1 cellular context compared by ENCODE assay signal in the genomic region with DNA sequence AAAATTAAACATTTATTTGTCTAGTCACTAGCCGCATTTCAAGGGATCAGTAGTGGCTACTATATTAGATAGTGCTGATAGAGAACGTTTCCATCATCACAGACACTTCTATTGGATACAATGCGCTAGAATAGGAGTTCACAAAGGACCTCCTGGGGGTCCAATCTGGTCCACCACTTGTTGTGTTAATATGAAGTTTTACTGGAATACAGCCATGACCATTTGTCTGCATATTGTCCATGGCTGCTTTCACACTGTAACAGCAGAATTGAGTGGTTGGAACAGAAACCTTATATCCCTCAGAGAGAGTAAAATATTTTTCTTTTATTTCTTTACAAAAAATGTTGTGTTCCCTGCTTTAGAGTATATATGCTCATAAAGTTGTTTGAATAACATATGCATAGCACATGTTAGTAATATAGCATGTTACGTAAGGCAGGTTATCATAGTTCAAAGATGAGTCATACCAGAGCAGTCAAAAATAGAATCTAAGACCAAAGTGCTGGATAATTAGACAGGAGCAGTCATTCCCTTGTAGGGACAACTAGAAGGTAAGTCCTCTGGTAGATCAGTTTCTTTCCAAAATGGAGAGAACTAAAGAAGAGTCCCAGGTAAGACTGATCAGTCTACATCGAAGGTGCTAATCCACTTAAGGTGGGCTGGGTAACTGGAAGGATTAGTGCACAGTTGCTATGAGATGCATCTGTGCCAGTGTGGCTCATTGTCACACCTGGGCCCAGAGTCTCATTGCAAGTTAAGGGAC.
TF ChIP-seq lines count a peak whose summit lies in the region.

No MANE protein-coding gene starts in this region.

TF ChIP-seq in HepG2, 621 proteins besides CTCF, POLR2A, EP300 and RAD21 (continued from another document):
- TF ChIP-seq PAXIP1 (CRISPR knock-in tag; conservative IDR thresholded peaks at IDR 0.05) (peak; percentile 41), SOX13 (IDR thresholded peaks at IDR 0.05) (no peak), SOX13 (CRISPR knock-in tag; conservative IDR thresholded peaks at IDR 0.05 in 1 of 2, IDR thresholded peaks at IDR 0.05 in 1 of 2) (peak in 1 of 2 experiments; percentile 31; a peak in 1 of 4 replicates), HNF1B (CRISPR knock-in tag; IDR thresholded peaks at IDR 0.05) (no peak), HOMEZ (CRISPR knock-in tag; IDR thresholded peaks at IDR 0.05; ENCODE audit: low read depth) (peak; percentile 81; the same call in 1 of the 2 replicates), NR2F6 (IDR thresholded peaks at IDR 0.05) (peak; percentile 64), NR2F6 (CRISPR knock-in tag; IDR thresholded peaks at IDR 0.05) (peak; percentile 67; the same call in 1 of the 2 replicates), E2F5 (CRISPR knock-in tag; conservative IDR thresholded peaks at IDR 0.05) (no peak), HNF4A (CRISPR knock-in tag; IDR thresholded peaks at IDR 0.05) (peak; percentile 31; the same call in 1 of the 2 replicates), POGZ (CRISPR knock-in tag; IDR thresholded peaks at IDR 0.05) (0 out of 2 replicates have a peak, but pooled peaks have one; percentile 33), ZNF12 (CRISPR knock-in tag; IDR thresholded peaks at IDR 0.05) (no peak), THAP11 (CRISPR knock-in tag; IDR thresholded peaks at IDR 0.05) (0 out of 2 replicates have a peak, but pooled peaks have one; percentile 15), FLYWCH1 (CRISPR knock-in tag; IDR thresholded peaks at IDR 0.05) (no peak), FOSL1 (CRISPR knock-in tag; IDR thresholded peaks at IDR 0.05; ENCODE audit: borderline replicate concordance) (peak; percentile 94), NFE2L1 (CRISPR knock-in tag; IDR thresholded peaks at IDR 0.05; ENCODE audit: borderline replicate concordance) (no peak), NFIB (CRISPR knock-in tag; IDR thresholded peaks at IDR 0.05; ENCODE audit: borderline replicate concordance) (no peak), ZNF562 (CRISPR knock-in tag; IDR thresholded peaks at IDR 0.05; ENCODE audit: borderline replicate concordance) (no peak), MLLT10 (CRISPR knock-in tag; IDR thresholded peaks at IDR 0.05) (no peak), ELF3 (CRISPR knock-in tag; IDR thresholded peaks at IDR 0.05) (peak; percentile 50; the same call in 1 of the 2 replicates), ZMYM4 (CRISPR knock-in tag; IDR thresholded peaks at IDR 0.05) (peak; percentile 15; the same call in 1 of the 2 replicates), FOXA3 (CRISPR knock-in tag; IDR thresholded peaks at IDR 0.05) (peak; percentile 45), DPF2 (CRISPR knock-in tag; IDR thresholded peaks at IDR 0.05; ENCODE audit: borderline replicate concordance, low read depth) (peak; percentile 49; the same call in 1 of the 2 replicates), JUNB (CRISPR knock-in tag; IDR thresholded peaks at IDR 0.05; ENCODE audit: borderline replicate concordance) (peak; percentile 86; the same call in 1 of the 2 replicates), NCOR1 (IDR thresholded peaks at IDR 0.05; ENCODE audit: borderline replicate concordance, low read length) (peak; percentile 43; the same call in 1 of the 2 replicates), ZNF20 (CRISPR knock-in tag; IDR thresholded peaks at IDR 0.05) (no peak)
- TF ChIP-seq, protein P1, sequence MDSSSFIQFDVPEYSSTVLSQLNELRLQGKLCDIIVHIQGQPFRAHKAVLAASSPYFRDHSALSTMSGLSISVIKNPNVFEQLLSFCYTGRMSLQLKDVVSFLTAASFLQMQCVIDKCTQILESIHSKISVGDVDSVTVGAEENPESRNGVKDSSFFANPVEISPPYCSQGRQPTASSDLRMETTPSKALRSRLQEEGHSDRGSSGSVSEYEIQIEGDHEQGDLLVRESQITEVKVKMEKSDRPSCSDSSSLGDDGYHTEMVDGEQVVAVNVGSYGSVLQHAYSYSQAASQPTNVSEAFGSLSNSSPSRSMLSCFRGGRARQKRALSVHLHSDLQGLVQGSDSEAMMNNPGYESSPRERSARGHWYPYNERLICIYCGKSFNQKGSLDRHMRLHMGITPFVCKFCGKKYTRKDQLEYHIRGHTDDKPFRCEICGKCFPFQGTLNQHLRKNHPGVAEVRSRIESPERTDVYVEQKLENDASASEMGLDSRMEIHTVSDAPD (CRISPR knock-in tag; IDR thresholded peaks at IDR 0.05), result no peak
